Comparison of ENCODE assay signal across 10 cellular contexts in the genomic region with DNA sequence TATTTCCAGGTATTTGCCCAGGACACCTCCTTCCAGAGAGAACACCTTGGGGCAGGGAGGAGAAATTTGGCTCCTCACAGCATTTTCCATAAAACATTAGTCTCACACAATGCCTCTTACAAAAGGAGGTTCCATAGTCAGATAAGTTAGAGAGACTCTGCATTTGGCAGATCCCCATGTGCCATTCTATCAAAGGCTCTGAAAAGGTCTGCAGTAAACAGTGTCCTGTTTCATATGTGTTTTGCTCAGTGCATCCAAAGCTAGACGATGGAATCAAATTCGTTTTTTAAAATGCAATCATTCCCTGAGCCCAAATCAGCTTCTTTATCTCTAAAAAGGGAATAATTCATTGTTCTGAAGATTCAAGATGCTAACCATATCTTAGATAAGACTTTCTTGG. TPM values are rescaled to one million over a fixed set of nuclear protein-coding genes. Genes with fewer than 3 reads are reported as not detected.
"Had no signal": no experiment of that assay in that cellular context is flagged by ENCODE, and none has a peak within 500 bp of the region (broad histone marks: within the 10 kb centered on the region; RNA-seq: fewer than 3 reads in every experiment).

No MANE protein-coding gene starts in this region.

- ATAC-seq: HCT116 had no signal

- DNase-seq: GM23248, GOT3, H7, IMR-90, KBM-7 had no signal

- H3K27ac ChIP-seq: GM23248, KMS-11 had no signal

- H3K9me3 ChIP-seq: HAP-1 had no signal

- H3K4me3 ChIP-seq: GM23248, HAP-1 had no signal

- H3K36me3 ChIP-seq: HAP-1 had no signal

RNA-seq across cellular contexts. Expression of gene MLN, which starts 41.2 kb away (rescaled TPM):
- total RNA-seq: GM23248, H4, H7, HT-29, IMR-90 had no signal
